In the genomic region with DNA sequence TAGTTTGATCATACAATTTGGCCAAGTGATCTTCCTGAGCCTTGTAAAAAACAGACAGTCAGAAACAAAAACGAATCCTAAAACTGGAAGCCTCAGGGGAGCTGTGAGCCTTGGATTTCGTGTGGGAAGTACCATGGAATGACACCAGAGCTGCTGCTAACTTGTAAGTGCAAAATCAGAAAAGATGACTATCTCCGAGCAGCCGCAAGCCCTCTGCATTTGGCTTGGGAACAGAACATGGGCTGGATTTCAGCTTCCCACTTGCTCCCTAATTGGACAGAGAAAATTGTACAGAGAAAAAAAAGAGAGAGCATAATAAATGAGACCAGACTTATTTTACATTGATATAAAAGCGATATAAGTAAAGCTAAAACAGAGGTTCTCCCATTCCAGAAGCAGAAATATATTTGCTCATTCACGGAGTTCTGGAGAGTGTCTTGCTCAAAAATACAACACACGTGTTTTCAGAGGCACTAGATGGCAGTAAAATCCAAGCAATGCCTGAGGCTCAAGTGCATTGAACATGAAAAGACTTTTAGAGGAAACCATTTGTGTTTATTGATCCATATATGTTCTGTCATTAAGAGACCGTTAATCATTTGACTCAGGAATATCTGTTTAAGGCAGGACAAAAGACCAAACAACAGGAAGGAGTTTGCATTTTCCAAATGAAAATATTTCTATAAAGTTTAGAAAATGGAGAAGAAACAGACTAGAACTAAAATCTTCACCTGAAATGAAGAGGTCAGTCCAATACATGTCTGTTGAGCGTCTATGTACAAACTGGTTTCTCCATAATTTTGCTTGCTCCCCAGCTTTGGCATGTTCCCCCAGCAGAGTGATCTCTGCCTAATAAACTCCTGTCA, we compare ENCODE assay signal across 9 cellular contexts.
DNase-seq lines count a peak whose midpoint lies in the region; ATAC-seq, FAIRE-seq and TF ChIP-seq lines count a peak whose summit lies in the region.
"Had no signal": no experiment of that assay in that cellular context is flagged by ENCODE, and none has a peak within 500 bp of the region (broad histone marks: within the 10 kb centered on the region; RNA-seq: fewer than 3 reads in every experiment).

No MANE protein-coding gene starts in this region.

- no peaks in the 10 kb centered on the region for H3K9me3 Mint-ChIP-seq in naive thymus-derived CD8-positive, alpha-beta T cell

- H3K4me3 Mint-ChIP-seq in naive thymus-derived CD8-positive, alpha-beta T cell = no peak overlapping the region

- no peak for TF ChIP-seq POLR2A in GM12891 (IDR thresholded peaks at IDR 0.05; ENCODE audit: low read depth, low read length)

- FAIRE-seq in GM12891 (lab: Jason Lieb, UNC) = peak; percentile 5
- FAIRE-seq: GM18507 had no signal

- peaks cover 6% of the 10 kb centered on the region for H3K27me3 ChIP-seq in OCI-LY3 (ENCODE audit: low read depth, low read length)

- no peaks in the 10 kb centered on the region for H3K4me1 Mint-ChIP-seq in naive thymus-derived CD8-positive, alpha-beta T cell

- no peak overlapping the region; the same call in 1 of the 2 replicates for H3K4me2 ChIP-seq in OCI-LY3 (ENCODE audit: low read length)

- H3K36me3 ChIP-seq in OCI-LY3 (replicated peaks; ENCODE audit: low read depth, low read length) = no peaks in the 10 kb centered on the region

- no peak overlapping the region for H3K9ac ChIP-seq in OCI-LY3 (ENCODE audit: low read length)

- TF ChIP-seq CTCF in OCI-LY3 (IDR thresholded peaks at IDR 0.05; ENCODE audit: low read depth, low read length) = peak; percentile 66

- H3K27ac Mint-ChIP-seq in naive thymus-derived CD8-positive, alpha-beta T cell = no peak overlapping the region

- no peak overlapping the region for H3K27ac ChIP-seq in OCI-LY3 (ENCODE audit: low read length)

- H2AFZ ChIP-seq in OCI-LY3 (ENCODE audit: low read depth, low read length) = no peak overlapping the region

- H3K27me3 Mint-ChIP-seq in naive thymus-derived CD8-positive, alpha-beta T cell = peaks cover 6 to 17% (median 11%) of the 10 kb centered on the region in 5 donors

- DNase-seq in A172 (ENCODE audit: low spot score) = peak; percentile 30
- DNase-seq in GM12891 (ENCODE audit: insufficient read length, low spot score) = no peak
- DNase-seq in fibroblast of peridontal ligament (ENCODE audit: extremely low read depth) = peak; percentile 71
- DNase-seq in retina = peak; percentile 47
- no peak for DNase-seq in naive thymus-derived CD8-positive, alpha-beta T cell
- no peak for DNase-seq in stimulated activated CD8-positive, alpha-beta memory T cell treated with anti-CD3 and anti-CD28 coated beads, Interleukin-4, amount 100 ng/mL, for 48 hours
- DNase-seq in activated gamma-delta T cell treated with Interleukin-2 at 50 U/mL for 16 hours = no peak

- H3K4me1 ChIP-seq in OCI-LY3 (ENCODE audit: low read length) = no peaks in the 10 kb centered on the region

- no peaks in the 10 kb centered on the region for H3K79me2 ChIP-seq in OCI-LY3 (ENCODE audit: low read length)

- H3K9me3 ChIP-seq in OCI-LY3 (ENCODE audit: insufficient read depth, low read length) = no peaks in the 10 kb centered on the region

- POLR2A ChIA-PET in naive thymus-derived CD8-positive, alpha-beta T cell (lab: Charles Lee) = no interaction called here

- H3K4me3 ChIP-seq in OCI-LY3 (ENCODE audit: low read length) = no peak overlapping the region

- no peaks in the 10 kb centered on the region for H3K36me3 Mint-ChIP-seq in naive thymus-derived CD8-positive, alpha-beta T cell

- no peak for ATAC-seq in naive thymus-derived CD8-positive, alpha-beta T cell

- H4K20me1 ChIP-seq in OCI-LY3 (ENCODE audit: insufficient read depth, low read length) = no peaks in the 10 kb centered on the region

TF ChIP-seq in GM12891, 5 proteins besides CTCF, POLR2A, EP300 and RAD21:
- no peak for TF ChIP-seq TAF1 (IDR thresholded peaks at IDR 0.05; ENCODE audit: low read depth, low read length)
- TF ChIP-seq POU2F2 (IDR thresholded peaks at IDR 0.05; ENCODE audit: low read depth, low read length) = no peak
- no peak for TF ChIP-seq POLR2AphosphoS5 (IDR thresholded peaks at IDR 0.05; ENCODE audit: low read depth, low read length)
- TF ChIP-seq PAX5 (IDR thresholded peaks at IDR 0.05; ENCODE audit: insufficient read depth, low read length, severe bottlenecking) = no peak
- no peak for TF ChIP-seq SPI1 (IDR thresholded peaks at IDR 0.05; ENCODE audit: low read depth, low read length)

Comparison
In these comparisons a context has a peak if more than half of its experiments do, and no peak if none do; other contexts are left out.
1. DNase-seq: peak in A172 (single experiment), fibroblast of peridontal ligament (single experiment) and retina (single experiment); none in GM12891 (single experiment), naive thymus-derived CD8-positive, alpha-beta T cell (0 of 10), stimulated activated CD8-positive, alpha-beta memory T cell treated with anti-CD3 and anti-CD28 coated beads, Interleukin-4, amount 100 ng/mL, for 48 hours (single experiment) and activated gamma-delta T cell treated with Interleukin-2 at 50 U/mL for 16 hours (single experiment).